In genomic region chr17:40224707-40225092, GRCh38 we compare ENCODE assay signal across 12 cellular contexts. TPM values are rescaled to one million over a fixed set of nuclear protein-coding genes. Genes with fewer than 3 reads are reported as not detected.
A peak's percentile ranks its signal among the peaks of the same experiment; 100 is the strongest.
DNase-seq lines count a peak whose midpoint lies in the region; ATAC-seq, FAIRE-seq and TF ChIP-seq lines count a peak whose summit lies in the region.
"Had no signal": no experiment of that assay in that cellular context is flagged by ENCODE, and none has a peak within 500 bp of the region (broad histone marks: within the 10 kb centered on the region; RNA-seq: fewer than 3 reads in every experiment).

No MANE protein-coding gene starts in this region.

- peak overlapping the region; percentile 40 to 70; a peak in 3 of 4 replicates for H3K9ac ChIP-seq in K562 (ENCODE audit: insufficient read depth in 1 of 2, low read depth in 2 of 2, low read length in 2 of 2)

- H3K9me3 ChIP-seq in K562 (replicated peaks; ENCODE audit: control insufficient read depth, insufficient read depth, low read depth, low read length) (no peaks in the 10 kb centered on the region), right cardiac atrium (ENCODE audit: control insufficient read depth, low read length) (no peaks in the 10 kb centered on the region), spleen (no peaks in the 10 kb centered on the region), mucosa of descending colon (no peaks in the 10 kb centered on the region)
- H3K9me3 ChIP-seq: psoas muscle had no signal

- no peaks in the 10 kb centered on the region; the same call in 1 of the 2 replicates for H4K20me1 ChIP-seq in K562 (replicated peaks; ENCODE audit: control insufficient read depth, insufficient read depth, low read length)

- H3K27me3 ChIP-seq in K562 (ENCODE audit: control insufficient read depth in 2 of 2, insufficient read depth in 2 of 2, low read length in 2 of 2) (no peaks in the 10 kb centered on the region), right cardiac atrium (ENCODE audit: control insufficient read depth, insufficient read depth) (no peaks in the 10 kb centered on the region), spleen (replicated peaks in 1 of 7) (no peaks in the 10 kb centered on the region)

- peak overlapping the region; percentile 60 for H3K27ac ChIP-seq in K562 (ENCODE audit: extremely low read depth, low read depth, low read length)
- peak overlapping the region; percentile 48 for H3K27ac ChIP-seq in right cardiac atrium (ENCODE audit: low read length)
- peak overlapping the region in 5 of 8 donors; percentile 26 to 53 (median 40) for H3K27ac ChIP-seq in spleen
- H3K27ac ChIP-seq: HL-60, psoas muscle had no signal

- H3K9me1 ChIP-seq in K562 (ENCODE audit: control insufficient read depth, insufficient read depth, low read length): no peaks in the 10 kb centered on the region

- WGBS in K562 (ENCODE audit: insufficient coverage, low coverage, missing lambda C conversion rate): 51% methylated on average over 3 of the region's 3 CpGs
- 45% methylated on average over 3 of the region's 3 CpGs for WGBS in right cardiac atrium
- 76 to 91% (median 87%) methylated on average over 3 of the region's 3 CpGs for WGBS in spleen, 5 donors

- peaks cover 55% of the 10 kb centered on the region for H3K79me2 ChIP-seq in K562 (ENCODE audit: control insufficient read depth, insufficient read depth, low read length)

- H3K4me3 Mint-ChIP-seq in HFFc6: no peak overlapping the region
- no peak overlapping the region for H3K4me3 Mint-ChIP-seq in activated CD4-positive, alpha-beta T cell treated with anti-CD3 and anti-CD28 coated beads, Interleukin-2, amount 10 ng/mL, durations not matched to agents 24 days and 14 days

- TSS peak; percentile 12 for BruUV-seq in K562 (replicated peaks; lab: Mats Ljungman, UMichigan)

- H3K4me1 ChIP-seq in K562 (replicated peaks in 1 of 2; ENCODE audit: control insufficient read depth in 2 of 2, insufficient read depth in 2 of 2, low read length in 2 of 2) (peaks cover 6 to 11% of the 10 kb centered on the region in 2 experiments; a peak in 3 of 5 replicates), right cardiac atrium (ENCODE audit: control insufficient read depth, insufficient read depth, low read length) (peaks cover 2% of the 10 kb centered on the region), spleen (peaks cover 6 to 75% (median 39%) of the 10 kb centered on the region in 6 donors), mucosa of descending colon (ENCODE audit: low read depth) (peaks cover 15% of the 10 kb centered on the region)

- H3K27ac Mint-ChIP-seq in HFFc6: peak overlapping the region; percentile 48
- H3K27ac Mint-ChIP-seq in activated CD4-positive, alpha-beta T cell treated with anti-CD3 and anti-CD28 coated beads, Interleukin-2, amount 10 ng/mL, durations not matched to agents 24 days and 14 days: no peak overlapping the region

- in situ Hi-C loops in K562 (cut with MboI): no loop called here

- DNase-seq in HFFc6: no peak
- peak in 2 of 4 experiments; percentile 11 to 25 for DNase-seq in K562 (ENCODE audit: extremely low read depth in 1 of 4, low spot score in 3 of 4)
- DNase-seq in right cardiac atrium: peak in 2 of 3 donors; percentile 56 to 69
- no peak for DNase-seq in spleen
- DNase-seq in mucosa of descending colon: no peak
- DNase-seq in SHP77 (lab: John Stamatoyannopoulos, UW): no peak
- no peak for DNase-seq in activated CD4-positive, alpha-beta T cell treated with anti-CD3 and anti-CD28 coated beads, Interleukin-2, amount 10 ng/mL, durations not matched to agents 24 days and 14 days
- DNase-seq in GM12892 (ENCODE audit: insufficient read length): no peak
- DNase-seq: GF-D8, psoas muscle had no signal

- peaks cover under 1% of the 10 kb centered on the region; the same call in 1 of the 2 replicates for H3K27me3 Mint-ChIP-seq in HFFc6 (ENCODE audit: insufficient read depth)
- no peaks in the 10 kb centered on the region for H3K27me3 Mint-ChIP-seq in activated CD4-positive, alpha-beta T cell treated with anti-CD3 and anti-CD28 coated beads, Interleukin-2, amount 10 ng/mL, durations not matched to agents 24 days and 14 days

- TF ChIP-seq EP300 in K562 (IDR thresholded peaks at IDR 0.05; ENCODE audit: low read length): no peak

- TF ChIP-seq CTCF in HFFc6 (IDR thresholded peaks at IDR 0.05): no peak
- no peak for TF ChIP-seq CTCF in K562 (IDR thresholded peaks at IDR 0.05 in 2 of 3, conservative IDR thresholded peaks at IDR 0.05 in 1 of 3; ENCODE audit: insufficient read depth in 2 of 3, low read depth in 1 of 3, low read length in 3 of 3)
- no peak for TF ChIP-seq CTCF in spleen (IDR thresholded peaks at IDR 0.05 in 8 of 11, conservative IDR thresholded peaks at IDR 0.05 in 3 of 11)
- TF ChIP-seq CTCF in mucosa of descending colon (IDR thresholded peaks at IDR 0.05): no peak

- H3K4me3 ChIP-seq in K562: peak overlapping the region; percentile 21
- H3K4me3 ChIP-seq in right cardiac atrium (ENCODE audit: low read length): no peak overlapping the region
- H3K4me3 ChIP-seq in spleen: no peak overlapping the region
- no peak overlapping the region for H3K4me3 ChIP-seq in mucosa of descending colon
- H3K4me3 ChIP-seq: psoas muscle had no signal

- H2AFZ ChIP-seq in K562 (ENCODE audit: low read depth, low read length): 0 out of 2 replicates have a peak overlapping the region, but pooled peaks have one; percentile 7

- intact Hi-C loops in K562 (cut with micrococcal nuclease) (loop anchor here (5.0 kb wide), 1 partner anchor 63 kb away; the partner anchor contains the start of gene CDC6), right cardiac atrium (cut with DNase I) (no loop called here), spleen (cut with DNase I; ENCODE audit: low total_unique reads) (no loop called here), mucosa of descending colon (cut with DNase I, micrococcal nuclease) (no loop called here)
- intact Hi-C loops in activated CD4-positive, alpha-beta T cell treated with anti-CD3 and anti-CD28 coated beads, Interleukin-2, amount 10 ng/mL, durations not matched to agents 24 days and 14 days (cut with micrococcal nuclease): no loop called here

- peak overlapping the region; percentile 65 for H3K4me2 ChIP-seq in K562 (ENCODE audit: insufficient read depth, low read length)

- H3K36me3 ChIP-seq in K562 (ENCODE audit: control insufficient read depth, insufficient read depth, low read length): peaks cover 3% of the 10 kb centered on the region; the same call in 1 of the 3 replicates
- H3K36me3 ChIP-seq in spleen: peaks cover 0 to 45% (median 18%) of the 10 kb centered on the region in 6 donors
- no peaks in the 10 kb centered on the region for H3K36me3 ChIP-seq in mucosa of descending colon (ENCODE audit: low read depth)

- H3K4me1 Mint-ChIP-seq in HFFc6 (ENCODE audit: low read depth): peaks cover 23% of the 10 kb centered on the region
- H3K4me1 Mint-ChIP-seq in activated CD4-positive, alpha-beta T cell treated with anti-CD3 and anti-CD28 coated beads, Interleukin-2, amount 10 ng/mL, durations not matched to agents 24 days and 14 days: peaks cover 19% of the 10 kb centered on the region

- no peaks in the 10 kb centered on the region for H3K9me3 Mint-ChIP-seq in HFFc6
- H3K9me3 Mint-ChIP-seq in activated CD4-positive, alpha-beta T cell treated with anti-CD3 and anti-CD28 coated beads, Interleukin-2, amount 10 ng/mL, durations not matched to agents 24 days and 14 days: no peaks in the 10 kb centered on the region

- POLR2A ChIA-PET in K562 (lab: Yijun Ruan, JAX): interaction anchor here (0.7 to 1.2 kb wide), 3 partner anchors 14 to 26 kb away, joined by 3 to 4 read pairs (median 4); no protein-coding TSS in a partner anchor

- ATAC-seq in K562: peak; percentile 73
- ATAC-seq in right cardiac atrium: peak; percentile 64 to 87
- no peak for ATAC-seq in mucosa of descending colon
- ATAC-seq: activated CD4-positive, CD25-positive, alpha-beta regulatory T cell treated with anti-CD3 and anti-CD28 coated beads, Interleukin-2, amount 50 U/mL, for 24 hours; psoas muscle had no signal

- FAIRE-seq in K562 (lab: Jason Lieb, UNC) (peak; percentile 73), GM12892 (lab: Jason Lieb, UNC) (no peak)

- CTCF ChIA-PET in K562 (lab: Yijun Ruan, JAX; ENCODE audit: low intra/inter-chr PET ratio): no interaction called here

- peaks cover 17% of the 10 kb centered on the region for H3K36me3 Mint-ChIP-seq in HFFc6 (ENCODE audit: low read depth)
- peaks cover 26% of the 10 kb centered on the region for H3K36me3 Mint-ChIP-seq in activated CD4-positive, alpha-beta T cell treated with anti-CD3 and anti-CD28 coated beads, Interleukin-2, amount 10 ng/mL, durations not matched to agents 24 days and 14 days (ENCODE audit: low read depth)

- no peak for TF ChIP-seq POLR2A in K562 (conservative IDR thresholded peaks at IDR 0.05)
- no peak for TF ChIP-seq POLR2A in spleen (IDR thresholded peaks at IDR 0.05)
- TF ChIP-seq POLR2A in GM12892 (IDR thresholded peaks at IDR 0.05; ENCODE audit: low read depth, low read length): no peak

- no peak for TF ChIP-seq RAD21 in K562 (CRISPR knock-in tag; conservative IDR thresholded peaks at IDR 0.05 in 1 of 2, IDR thresholded peaks at IDR 0.05 in 1 of 2)

RNA-seq across cellular contexts. Expression of gene WIPF2, which starts 5.6 kb away (rescaled TPM):
- total RNA-seq in HFFc6 (2021; fragmentation: NEBNext Ultra II Directional; extraction: Animal tissue kit (Norgen Biotek cat#: 25700)): 10 to 100 TPM; 24.8 to 33.5 (median 29.8) TPM
- 16.7 and 19.5 TPM in 2 replicates for total RNA-seq in K562 (2011; cell fraction: chromatin; rRNA removed; ENCODE audit: low replicate concordance)
- total RNA-seq in K562 (2011; cell fraction: nucleolus; rRNA removed): 7.8 and 9.5 TPM in 2 replicates
- 11.8 and 19.5 TPM in 2 replicates for total RNA-seq in K562 (2011; cell fraction: nucleoplasm; rRNA removed)
- total RNA-seq in K562 (2014; rRNA removed) (4.0 and 5.3 TPM in 2 replicates), K562 (2014; rRNA removed; fragmentation: Illumina TruSeq; extraction: Trizol) (4.5 and 5.1 TPM in 2 replicates), K562 (2015; rRNA removed; fragmentation: Illumina TruSeq; extraction: Trizol) (4.9 and 5.3 TPM in 2 replicates), K562 (2021) (13.9 and 15.0 TPM in 2 replicates), right cardiac atrium (10 to 100 TPM; 11.1 to 14.6 (median 13.5) TPM), spleen (10 to 100 TPM; 16.9 to 43.2 (median 29.7) TPM), mucosa of descending colon (10 to 100 TPM; 41.4 to 56.2 (median 42.8) TPM)
- polyA plus RNA-seq in K562 (2011; rRNA removed) (3.6 and 5.3 TPM in 2 replicates), K562 (2014; fragmentation: Illumina TruSeq; extraction: Trizol) (10.7 and 11.0 TPM in 2 replicates), K562 (2014; fragmentation: Nextera tagmentation; extraction: Ambion mirVana) (1 to 10 TPM; 3.9 to 4.5 TPM), K562 (2014; rRNA removed) (6.5 and 7.9 TPM in 2 replicates), right cardiac atrium (8.2 TPM), spleen (10 to 100 TPM in 1 of 3 donors, 1 to 10 TPM in 2; 3.7 to 11.3 (median 4.7) TPM)
- polyA plus RNA-seq in K562 (2011; cell fraction: cytosol; rRNA removed): 2.3 and 4.4 TPM in 2 replicates
- polyA plus RNA-seq in K562 (2011; cell fraction: nucleus; rRNA removed): 2.7 and 5.2 TPM in 2 replicates
- 11.7 and 13.9 TPM in 2 replicates for polyA plus RNA-seq in K562 (2012)
- 3.7 and 3.8 TPM in 2 replicates for polyA minus RNA-seq in K562 (2011; rRNA and poly(A)+ RNA removed)
- 3.1 and 3.5 TPM in 2 replicates for polyA minus RNA-seq in K562 (2011; cell fraction: cytosol; rRNA and poly(A)+ RNA removed)
- polyA minus RNA-seq in K562 (2011; cell fraction: nucleus; rRNA and poly(A)+ RNA removed): 2.3 and 2.8 TPM in 2 replicates
- 19.9 and 25.5 TPM in 2 replicates for total RNA-seq in activated CD4-positive, alpha-beta T cell treated with anti-CD3 and anti-CD28 coated beads, Interleukin-2, amount 10 ng/mL, durations not matched to agents 24 days and 14 days
- polyA plus RNA-seq in GM12892 (2012; ENCODE audit: missing spikeins): 10.9 TPM

RNA-seq across cellular contexts. Expression of gene RAPGEFL1, which starts 47.4 kb away (rescaled TPM):
- 1 to 10 TPM; 1.5 to 2.2 (median 1.8) TPM for total RNA-seq in HFFc6 (2021; fragmentation: NEBNext Ultra II Directional; extraction: Animal tissue kit (Norgen Biotek cat#: 25700))
- total RNA-seq in K562 (2011; cell fraction: chromatin; rRNA removed; ENCODE audit: low replicate concordance): 22.1 and 46.9 TPM in 2 replicates
- 18.2 and 24.0 TPM in 2 replicates for total RNA-seq in K562 (2011; cell fraction: nucleolus; rRNA removed)
- 17.4 and 20.8 TPM in 2 replicates for total RNA-seq in K562 (2011; cell fraction: nucleoplasm; rRNA removed)
- total RNA-seq in K562 (2014; rRNA removed): 1.8 and 2.1 TPM in 2 replicates
- total RNA-seq in K562 (2014; rRNA removed; fragmentation: Illumina TruSeq; extraction: Trizol): 1.5 and 1.6 TPM in 2 replicates
- total RNA-seq in K562 (2015; rRNA removed; fragmentation: Illumina TruSeq; extraction: Trizol): 1.5 and 1.8 TPM in 2 replicates
- 3.6 and 4.1 TPM in 2 replicates for total RNA-seq in K562 (2021)
- polyA plus RNA-seq in K562 (2011; rRNA removed): 2.4 and 2.9 TPM in 2 replicates
- 1.4 and 4.0 TPM in 2 replicates for polyA plus RNA-seq in K562 (2011; cell fraction: cytosol; rRNA removed)
- polyA plus RNA-seq in K562 (2011; cell fraction: nucleus; rRNA removed): 9.7 and 22.8 TPM in 2 replicates
- polyA plus RNA-seq in K562 (2012): 2.0 and 2.5 TPM in 2 replicates
- polyA plus RNA-seq in K562 (2014; fragmentation: Illumina TruSeq; extraction: Trizol): 1.9 and 2.8 TPM in 2 replicates
- polyA plus RNA-seq in K562 (2014; fragmentation: Nextera tagmentation; extraction: Ambion mirVana): under 1 TPM; 0.18 to 0.50 TPM
- polyA plus RNA-seq in K562 (2014; rRNA removed): 2.2 and 2.6 TPM in 2 replicates
- polyA minus RNA-seq in K562 (2011; rRNA and poly(A)+ RNA removed): 1.9 and 2.9 TPM in 2 replicates
- polyA minus RNA-seq in K562 (2011; cell fraction: cytosol; rRNA and poly(A)+ RNA removed): 2.1 and 4.2 TPM in 2 replicates
- polyA minus RNA-seq in K562 (2011; cell fraction: nucleus; rRNA and poly(A)+ RNA removed): 4.2 and 7.1 TPM in 2 replicates
- total RNA-seq in right cardiac atrium: 1 to 10 TPM; 2.7 to 5.6 (median 4.1) TPM
- 3.8 TPM for polyA plus RNA-seq in right cardiac atrium
- 10 to 100 TPM in 2 of 7 donors, 1 to 10 TPM in 5; 5.1 to 12.7 (median 9.5) TPM for total RNA-seq in spleen
- 1 to 10 TPM; 2.9 to 5.9 (median 3.3) TPM for polyA plus RNA-seq in spleen
- 100 to 1,000 TPM in 2 of 3 donors, 10 to 100 TPM in 1; 76.8 to 177 (median 147) TPM for total RNA-seq in mucosa of descending colon
- total RNA-seq in activated CD4-positive, alpha-beta T cell treated with anti-CD3 and anti-CD28 coated beads, Interleukin-2, amount 10 ng/mL, durations not matched to agents 24 days and 14 days: 11.5 and 11.9 TPM in 2 replicates
- 4.1 TPM for polyA plus RNA-seq in GM12892 (2012; ENCODE audit: missing spikeins)

Comparison
In these comparisons a context has a peak if more than half of its experiments do, and no peak if none do; other contexts are left out.
1. DNase-seq: peak in right cardiac atrium (2 of 3); none in HFFc6 (single experiment), spleen (single experiment), mucosa of descending colon (0 of 3), SHP77 (0 of 2), activated CD4-positive, alpha-beta T cell treated with anti-CD3 and anti-CD28 coated beads, Interleukin-2, amount 10 ng/mL, durations not matched to agents 24 days and 14 days (single experiment) and GM12892 (single experiment).
2. Peak in every context shown above with its lines, with median percentiles within 50 percentile points of each other: H3K27ac ChIP-seq.